13 cellular contexts compared by ENCODE assay signal in the genomic region with DNA sequence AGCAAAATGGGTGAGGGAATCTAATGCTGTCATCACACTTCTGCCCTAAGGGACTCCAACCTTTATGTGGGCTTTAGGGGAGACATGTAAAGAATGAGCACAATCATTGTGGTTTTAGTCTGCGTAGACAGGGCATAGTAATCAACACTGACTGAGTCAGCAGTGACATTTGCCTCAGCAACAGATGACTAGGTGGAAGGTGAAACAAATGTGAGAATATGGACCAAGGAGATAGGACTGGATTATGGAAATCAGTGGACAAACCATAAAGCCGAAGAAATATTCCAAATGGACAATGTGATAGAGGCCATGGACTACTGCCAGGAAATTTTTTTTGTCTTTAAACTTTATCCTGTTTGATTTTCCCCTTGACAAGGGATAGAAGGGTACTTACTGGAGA.
A peak's percentile ranks its signal among the peaks of the same experiment; 100 is the strongest.
DNase-seq lines count a peak whose midpoint lies in the region; ATAC-seq, FAIRE-seq and TF ChIP-seq lines count a peak whose summit lies in the region.
"Had no signal": no experiment of that assay in that cellular context is flagged by ENCODE, and none has a peak within 500 bp of the region (broad histone marks: within the 10 kb centered on the region; RNA-seq: fewer than 3 reads in every experiment).

No MANE protein-coding gene starts in this region.

- no peak for FAIRE-seq in endothelial cell of umbilical vein (lab: Jason Lieb, UNC)

- H3K79me2 ChIP-seq in PC-9 (ENCODE audit: low read depth) = no peaks in the 10 kb centered on the region
- no peaks in the 10 kb centered on the region for H3K79me2 ChIP-seq in endothelial cell of umbilical vein (ENCODE audit: control insufficient read depth, insufficient read depth, low read length)

- H3K27me3 ChIP-seq in PC-9 (ENCODE audit: insufficient read depth, low read depth) (no peaks in the 10 kb centered on the region), endothelial cell of umbilical vein (ENCODE audit: control insufficient read depth in 2 of 2, insufficient read depth in 2 of 2, low read length in 2 of 2) (no peaks in the 10 kb centered on the region)
- H3K27me3 ChIP-seq: vagina had no signal

- TF ChIP-seq CTCF in PC-9 (conservative IDR thresholded peaks at IDR 0.05) (no peak), endothelial cell of umbilical vein (IDR thresholded peaks at IDR 0.05; ENCODE audit: extremely low read depth in 1 of 2, insufficient read depth in 1 of 2, low read depth in 1 of 2, low read length in 2 of 2) (no peak)

- H3K27ac ChIP-seq in PC-9 (peak overlapping the region; percentile 86), endothelial cell of umbilical vein (ENCODE audit: insufficient read depth, low read depth, low read length) (no peak overlapping the region)
- H3K27ac ChIP-seq: SK-N-MC, vagina had no signal

- H4K20me1 ChIP-seq in PC-9 (ENCODE audit: insufficient read depth) = no peaks in the 10 kb centered on the region
- no peaks in the 10 kb centered on the region for H4K20me1 ChIP-seq in endothelial cell of umbilical vein (replicated peaks; ENCODE audit: control insufficient read depth, extremely low read depth, insufficient read depth, low read length)

- POLR2A ChIA-PET in PC-9 (lab: Charles Lee; ENCODE audit: unreplicated experiment) (no interaction called here), endothelial cell of umbilical vein (lab: Charles Lee) (no interaction called here)

- peak; percentile 31 for DNase-seq in stimulated activated CD4-positive, alpha-beta T cell treated with anti-CD3 and anti-CD28 coated beads, Interleukin-1b, Interleukin-23, amount 100 ng/mL, for 48 hours
- DNase-seq in stimulated activated CD4-positive, alpha-beta T cell treated with anti-CD3 and anti-CD28 coated beads, Interleukin-4, amount 100 ng/mL, for 24 hours = no peak
- peak; percentile 24 to 97 for DNase-seq in PC-9
- DNase-seq in endothelial cell of umbilical vein (ENCODE audit: low read depth, low spot score) = no peak
- peak; percentile 36 for DNase-seq in stromal cell of bone marrow (ENCODE audit: low read depth)
- DNase-seq in NCI-H2227 (lab: John Stamatoyannopoulos, UW; ENCODE audit: unreplicated experiment) = no peak
- DNase-seq in NCI-H82 (lab: John Stamatoyannopoulos, UW) = no peak
- DNase-seq: cortex of kidney, DMS79, immature natural killer cell had no signal

- no peak for ATAC-seq in GM18511 (IDR thresholded peaks at IDR 0.05; ENCODE audit: unreplicated experiment)

- no peaks in the 10 kb centered on the region for H3K9me1 ChIP-seq in endothelial cell of umbilical vein (replicated peaks; ENCODE audit: control insufficient read depth, extremely low read depth, insufficient read depth, low read length)

- no peaks in the 10 kb centered on the region for H3K9me2 ChIP-seq in PC-9 (ENCODE audit: insufficient read depth)

- CTCF ChIA-PET in PC-9 (lab: Charles Lee) = no interaction called here
- CTCF ChIA-PET in endothelial cell of umbilical vein (lab: Charles Lee) = no interaction called here

- H3K9ac ChIP-seq in endothelial cell of umbilical vein (replicated peaks; ENCODE audit: extremely low read depth, insufficient read depth, low read length) = no peak overlapping the region

- H3K9me3 ChIP-seq in PC-9 (ENCODE audit: insufficient read depth, low read depth) (no peaks in the 10 kb centered on the region), endothelial cell of umbilical vein (replicated peaks; ENCODE audit: control insufficient read depth, insufficient read depth, low read length) (no peaks in the 10 kb centered on the region)
- H3K9me3 ChIP-seq: vagina had no signal

- H3F3A ChIP-seq in PC-9 (ENCODE audit: insufficient read depth, low read depth) = peaks cover 9% of the 10 kb centered on the region; the same call in 1 of the 2 replicates

- H3K4me3 ChIP-seq in PC-9 = 0 out of 2 replicates have a peak overlapping the region, but pooled peaks have one; percentile 1
- no peak overlapping the region for H3K4me3 ChIP-seq in endothelial cell of umbilical vein (replicated peaks in 1 of 3; ENCODE audit: insufficient read depth in 1 of 3, low read depth in 1 of 3, low read length in 3 of 3)
- H3K4me3 ChIP-seq: SK-N-MC, vagina had no signal

- H3K4me2 ChIP-seq in PC-9 = peak overlapping the region; percentile 55
- no peak overlapping the region for H3K4me2 ChIP-seq in endothelial cell of umbilical vein (ENCODE audit: insufficient read depth, low read length)

- dilution Hi-C loops in endothelial cell of umbilical vein (cut with MboI; ENCODE audit: extremely low pct_ligation_motif_present, low sequenced_read_pairs) = no loop called here

- intact Hi-C loops in PC-9 (cut with micrococcal nuclease; ENCODE audit: unreplicated experiment) = no loop called here
- intact Hi-C loops in endothelial cell of umbilical vein (cut with micrococcal nuclease) = no loop called here

- BruUV-seq in PC-9 (replicated peaks; lab: Mats Ljungman, UMichigan) (no TSS peak), endothelial cell of umbilical vein (replicated peaks; lab: Mats Ljungman, UMichigan) (no TSS peak)

- TF ChIP-seq POLR2A in endothelial cell of umbilical vein (IDR thresholded peaks at IDR 0.05; ENCODE audit: low read depth, low read length) = no peak

- H3K36me3 ChIP-seq in PC-9 (ENCODE audit: low read depth) (no peaks in the 10 kb centered on the region), endothelial cell of umbilical vein (ENCODE audit: control insufficient read depth in 2 of 2, extremely low read depth in 1 of 2, insufficient read depth in 2 of 2, low read length in 2 of 2) (no peaks in the 10 kb centered on the region)
- H3K36me3 ChIP-seq: vagina had no signal

- peak overlapping the region; percentile 18 for H2AFZ ChIP-seq in PC-9
- H2AFZ ChIP-seq in endothelial cell of umbilical vein (ENCODE audit: low read depth, low read length) = no peak overlapping the region

- H3K4me1 ChIP-seq in PC-9 (replicated peaks; ENCODE audit: insufficient read depth) (peaks cover 40% of the 10 kb centered on the region), endothelial cell of umbilical vein (ENCODE audit: control insufficient read depth, extremely low read depth, insufficient read depth, low read length) (no peaks in the 10 kb centered on the region)
- H3K4me1 ChIP-seq: vagina had no signal

TF ChIP-seq in endothelial cell of umbilical vein, 7 proteins besides CTCF, POLR2A, EP300 and RAD21:
- TF ChIP-seq JUN (IDR thresholded peaks at IDR 0.05; ENCODE audit: borderline replicate concordance, insufficient read depth, insufficient read length, low read depth) = no peak
- TF ChIP-seq FOS (IDR thresholded peaks at IDR 0.05; ENCODE audit: borderline replicate concordance, insufficient read depth, low read length) = peak; percentile 21

Comparison
In these comparisons a context has a peak if more than half of its experiments do, and no peak if none do; other contexts are left out.
1. DNase-seq: peak in stimulated activated CD4-positive, alpha-beta T cell treated with anti-CD3 and anti-CD28 coated beads, Interleukin-1b, Interleukin-23, amount 100 ng/mL, for 48 hours (single experiment), PC-9 (2 of 2) and stromal cell of bone marrow (single experiment); none in stimulated activated CD4-positive, alpha-beta T cell treated with anti-CD3 and anti-CD28 coated beads, Interleukin-4, amount 100 ng/mL, for 24 hours (single experiment), endothelial cell of umbilical vein (single experiment), NCI-H2227 (single experiment) and NCI-H82 (single experiment).